In genomic region chr15:87744815-87745214, GRCh38 we compare ENCODE assay signal across 1 cellular context.
TF ChIP-seq lines count a peak whose summit lies in the region.

No MANE protein-coding gene starts in this region.

TF ChIP-seq in K562, 482 proteins besides CTCF, POLR2A, EP300 and RAD21 (continued from another document):
- no peak for TF ChIP-seq ZNF277 (CRISPR knock-in tag; IDR thresholded peaks at IDR 0.05; ENCODE audit: borderline replicate concordance)
- TF ChIP-seq FOSL1 (tag; conservative IDR thresholded peaks at IDR 0.05): 0 out of 2 replicates have a peak, but pooled peaks have one; percentile 20
- no peak for TF ChIP-seq CBX3 (IDR thresholded peaks at IDR 0.05; ENCODE audit: borderline replicate concordance in 1 of 2, low read length in 2 of 2)
- TF ChIP-seq XRCC4 (IDR thresholded peaks at IDR 0.05; ENCODE audit: extremely low read depth, insufficient read depth, insufficient read length): no peak
- peak; percentile 60 for TF ChIP-seq NFIC (IDR thresholded peaks at IDR 0.05)
- peak; percentile 40; the same call in 1 of the 2 replicates for TF ChIP-seq MAFK (IDR thresholded peaks at IDR 0.05; ENCODE audit: low read length)
- TF ChIP-seq ZC3H11A (IDR thresholded peaks at IDR 0.05; ENCODE audit: low read depth, low read length): no peak
- peak; percentile 50; the same call in 1 of the 2 replicates for TF ChIP-seq KLF16 (IDR thresholded peaks at IDR 0.05)
- TF ChIP-seq HDAC3 (IDR thresholded peaks at IDR 0.05; ENCODE audit: borderline replicate concordance, partially characterized antibody): peak; percentile 18
- TF ChIP-seq CREM (IDR thresholded peaks at IDR 0.05; ENCODE audit: low read depth): peak; percentile 34; the same call in 1 of the 2 replicates
- 0 out of 2 replicates have a peak, but pooled peaks have one; percentile 21 for TF ChIP-seq CC2D1A (IDR thresholded peaks at IDR 0.05)
- peak; percentile 60; the same call in 1 of the 2 replicates for TF ChIP-seq ZEB2 (IDR thresholded peaks at IDR 0.05)
- TF ChIP-seq HNRNPL (IDR thresholded peaks at IDR 0.05; ENCODE audit: low read depth, low read length): no peak
- peak in 1 of 2 experiments; percentile 36; a peak in 1 of 4 replicates for TF ChIP-seq HDAC1 (IDR thresholded peaks at IDR 0.05)
- TF ChIP-seq MEIS2 (IDR thresholded peaks at IDR 0.05; ENCODE audit: partially characterized antibody): peak; percentile 76
- TF ChIP-seq ZNF316 (IDR thresholded peaks at IDR 0.05): peak; percentile 67
- no peak for TF ChIP-seq ZNF263 (CRISPR knock-in tag; IDR thresholded peaks at IDR 0.05; ENCODE audit: borderline replicate concordance)
- peak; percentile 43; the same call in 1 of the 2 replicates for TF ChIP-seq ELF1 (tag; IDR thresholded peaks at IDR 0.05)
- peak; percentile 86 for TF ChIP-seq DPF2 (IDR thresholded peaks at IDR 0.05)
- TF ChIP-seq GATAD2A (IDR thresholded peaks at IDR 0.05): no peak
- no peak for TF ChIP-seq RUNX1 (IDR thresholded peaks at IDR 0.05; ENCODE audit: low read depth)
- no peak for TF ChIP-seq TOE1 (IDR thresholded peaks at IDR 0.05; ENCODE audit: borderline replicate concordance)
- TF ChIP-seq TOE1 (CRISPR knock-in tag; IDR thresholded peaks at IDR 0.05; ENCODE audit: borderline replicate concordance, low read depth): no peak
- TF ChIP-seq HMBOX1 (IDR thresholded peaks at IDR 0.05): no peak
- TF ChIP-seq RBM15 (IDR thresholded peaks at IDR 0.05; ENCODE audit: insufficient read depth, low read length): no peak
- TF ChIP-seq NCOR1 (IDR thresholded peaks at IDR 0.05): peak; percentile 74
- peak; percentile 91 for TF ChIP-seq SMARCA4 (IDR thresholded peaks at IDR 0.05)
- 0 out of 2 replicates have a peak, but pooled peaks have one; percentile 52 for TF ChIP-seq SMARCC2 (IDR thresholded peaks at IDR 0.05; ENCODE audit: low read depth)
- TF ChIP-seq NUFIP1 (IDR thresholded peaks at IDR 0.05; ENCODE audit: partially characterized antibody): no peak
- TF ChIP-seq TCF15 (CRISPR knock-in tag; IDR thresholded peaks at IDR 0.05): no peak
- TF ChIP-seq ETV6 (IDR thresholded peaks at IDR 0.05; ENCODE audit: borderline replicate concordance in 1 of 2, low read depth in 2 of 2, low read length in 1 of 2): no peak
- no peak for TF ChIP-seq ETV6 (CRISPR knock-in tag; IDR thresholded peaks at IDR 0.05; ENCODE audit: borderline replicate concordance)
- TF ChIP-seq MAZ (CRISPR knock-in tag; conservative IDR thresholded peaks at IDR 0.05 in 1 of 2, IDR thresholded peaks at IDR 0.05 in 1 of 2): no peak
- TF ChIP-seq JUND (IDR thresholded peaks at IDR 0.05; ENCODE audit: borderline replicate concordance, low read depth, low read length): peak; percentile 44; the same call in 1 of the 2 replicates
- no peak; the same call in 2 of the 3 replicates for TF ChIP-seq JUND (tag; IDR thresholded peaks at IDR 0.05; ENCODE audit: borderline replicate concordance, low read depth, low read length)
- TF ChIP-seq MAFF (IDR thresholded peaks at IDR 0.05; ENCODE audit: low read length): peak; percentile 27; the same call in 1 of the 2 replicates
- no peak for TF ChIP-seq ZNF764 (CRISPR knock-in tag; IDR thresholded peaks at IDR 0.05; ENCODE audit: low read depth)
- peak; percentile 53; the same call in 1 of the 2 replicates for TF ChIP-seq SOX6 (IDR thresholded peaks at IDR 0.05)
- TF ChIP-seq ZBTB11 (CRISPR knock-in tag; IDR thresholded peaks at IDR 0.05): no peak
- TF ChIP-seq STAT5A (IDR thresholded peaks at IDR 0.05; ENCODE audit: borderline replicate concordance, low read length): peak; percentile 38; the same call in 1 of the 2 replicates
- TF ChIP-seq ZNF511 (CRISPR knock-in tag; IDR thresholded peaks at IDR 0.05): no peak
- TF ChIP-seq C11orf30 (IDR thresholded peaks at IDR 0.05; ENCODE audit: low read depth): peak; percentile 74
- peak; percentile 85 for TF ChIP-seq TEAD4 (IDR thresholded peaks at IDR 0.05; ENCODE audit: low read length)
- TF ChIP-seq TEAD4 (CRISPR knock-in tag; IDR thresholded peaks at IDR 0.05; ENCODE audit: borderline replicate concordance): no peak
- no peak for TF ChIP-seq PBX2 (CRISPR knock-in tag; IDR thresholded peaks at IDR 0.05; ENCODE audit: low read depth)
- TF ChIP-seq PBX2 (tag; conservative IDR thresholded peaks at IDR 0.05; ENCODE audit: low read depth): peak; percentile 73
- peak; percentile 93 for TF ChIP-seq ARID1B (IDR thresholded peaks at IDR 0.05)
- no peak for TF ChIP-seq SPI1 (IDR thresholded peaks at IDR 0.05; ENCODE audit: borderline replicate concordance, low read depth, low read length)
- peak; percentile 51; the same call in 1 of the 2 replicates for TF ChIP-seq EHMT2 (IDR thresholded peaks at IDR 0.05)
- TF ChIP-seq ZNF146 (CRISPR knock-in tag; IDR thresholded peaks at IDR 0.05; ENCODE audit: unreplicated experiment): no peak
- TF ChIP-seq BCOR (IDR thresholded peaks at IDR 0.05): 0 out of 2 replicates have a peak, but pooled peaks have one; percentile 17
- TF ChIP-seq CCNT2 (IDR thresholded peaks at IDR 0.05; ENCODE audit: borderline replicate concordance, extremely low read depth, insufficient read length, low read depth, low read length): peak; percentile 68
- TF ChIP-seq MTA2 (IDR thresholded peaks at IDR 0.05; ENCODE audit: low read depth): peak; percentile 81
- peak; percentile 38 for TF ChIP-seq HMGN3 (IDR thresholded peaks at IDR 0.05; ENCODE audit: borderline replicate concordance, extremely low read depth, insufficient read length, low read depth, low read length)
- TF ChIP-seq CTBP1 (IDR thresholded peaks at IDR 0.05; ENCODE audit: borderline replicate concordance): peak; percentile 89
- peak; percentile 71 for TF ChIP-seq SMARCE1 (IDR thresholded peaks at IDR 0.05)
- TF ChIP-seq CBFA2T3 (IDR thresholded peaks at IDR 0.05): peak; percentile 91
- peak; percentile 71; the same call in 1 of the 2 replicates for TF ChIP-seq HDAC2 (IDR thresholded peaks at IDR 0.05)
- 0 out of 2 replicates have a peak, but pooled peaks have one; percentile 49 for TF ChIP-seq CHAMP1 (IDR thresholded peaks at IDR 0.05)
- peak; percentile 42; the same call in 1 of the 2 replicates for TF ChIP-seq PML (IDR thresholded peaks at IDR 0.05; ENCODE audit: low read length)
- TF ChIP-seq TEAD1 (CRISPR knock-in tag; IDR thresholded peaks at IDR 0.05): no peak
- peak; percentile 83 for TF ChIP-seq NFE2 (IDR thresholded peaks at IDR 0.05; ENCODE audit: low read depth)
- peak; percentile 38; the same call in 1 of the 2 replicates for TF ChIP-seq FOXM1 (IDR thresholded peaks at IDR 0.05; ENCODE audit: low read depth)
- no peak for TF ChIP-seq FOXM1 (CRISPR knock-in tag; IDR thresholded peaks at IDR 0.05; ENCODE audit: low read depth)
- TF ChIP-seq TAL1 (IDR thresholded peaks at IDR 0.05): peak; percentile 85
